ENCODE assay signal across 21 cellular contexts in genomic region chr2:2825516-2826208, GRCh38.
"Had no signal": no experiment of that assay in that cellular context is flagged by ENCODE, and none has a peak within 500 bp of the region (broad histone marks: within the 10 kb centered on the region; RNA-seq: fewer than 3 reads in every experiment).

No MANE protein-coding gene starts in this region.

- H3K36me3 ChIP-seq: tibial nerve had no signal

- H3K4me1 ChIP-seq: foreskin keratinocyte, tibial nerve had no signal

- ATAC-seq: foreskin keratinocyte had no signal

- H3K4me3 Mint-ChIP-seq: activated naive CD8-positive, alpha-beta T cell; activated T-helper 1 cell treated with anti-CD3 and anti-CD28 coated beads, Interleukin-12 subunit alpha, Interleukin-12 subunit beta, Interleukin-2, Interleukin-4 antibody, amounts not matched to agents 30 ng/mL and 10 ng/mL and 1 ng/mL, durations not matched to agents 14 hours and 24 hours and 36 hours; nephron progenitor cell had no signal

- H3K27me3 ChIP-seq: foreskin keratinocyte, tibial nerve had no signal

- H3K4me3 ChIP-seq: SK-N-MC, tibial nerve had no signal

- H3K27ac Mint-ChIP-seq: activated naive CD8-positive, alpha-beta T cell; activated T-helper 1 cell treated with anti-CD3 and anti-CD28 coated beads, Interleukin-12 subunit alpha, Interleukin-12 subunit beta, Interleukin-2, Interleukin-4 antibody, amounts not matched to agents 30 ng/mL and 10 ng/mL and 1 ng/mL, durations not matched to agents 14 hours and 24 hours and 36 hours; nephron progenitor cell had no signal

- H3K27ac ChIP-seq: epithelial cell of prostate, foreskin keratinocyte, SK-N-MC, tibial nerve had no signal

- DNase-seq: activated CD4-positive, alpha-beta T cell treated with anti-CD3 and anti-CD28 coated beads for 48 hours; activated CD4-positive, CD25-positive, alpha-beta regulatory T cell; activated T-cell treated with anti-CD3 and anti-CD28 coated beads for 4 hours; foreskin keratinocyte; glutamatergic neuron; hypothalamus; midbrain; nephron progenitor cell; occipital lobe; retina; stimulated activated CD4-positive, alpha-beta T cell treated with anti-CD3 and anti-CD28 coated beads, Interleukin-12 subunit alpha, Interleukin-12 subunit beta, amount 100 ng/mL, for 4 hours; stimulated activated CD4-positive, alpha-beta T cell treated with anti-CD3 and anti-CD28 coated beads, Interleukin-1b, Interleukin-23, amount 100 ng/mL, for 48 hours; stimulated activated naive CD4-positive, alpha-beta T cell treated with Interleukin-2 at 50 U/mL for 16 hours; substantia nigra; T-helper 1 cell; T-helper 9 cell had no signal
